In the genomic region with DNA sequence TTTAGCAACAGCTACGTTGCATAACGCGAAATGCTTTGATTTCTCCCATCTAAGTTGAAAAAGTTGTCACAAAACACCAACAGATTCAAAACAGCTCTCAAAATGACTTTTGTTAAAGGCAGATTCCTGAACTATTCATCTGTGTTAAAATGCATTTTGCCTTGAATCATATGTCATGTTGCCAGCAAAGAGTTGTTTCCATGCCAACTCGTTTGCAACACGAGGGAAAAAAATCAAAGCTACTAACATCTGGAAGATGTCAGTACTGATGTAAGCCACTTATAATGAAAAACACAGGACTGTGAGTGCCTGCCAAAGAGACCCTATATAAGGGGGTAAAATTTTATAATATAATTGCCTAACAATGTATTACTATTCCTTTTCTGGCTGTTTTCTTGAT, we compare ENCODE assay signal across 10 cellular contexts.
DNase-seq lines count a peak whose midpoint lies in the region; ATAC-seq and TF ChIP-seq lines count a peak whose summit lies in the region.
"Had no signal": no experiment of that assay in that cellular context is flagged by ENCODE, and none has a peak within 500 bp of the region (broad histone marks: within the 10 kb centered on the region; RNA-seq: fewer than 3 reads in every experiment).

No MANE protein-coding gene starts in this region.

- H3K4me3 Mint-ChIP-seq in endothelial cell (ENCODE audit: unreplicated experiment) = no peak overlapping the region
- H3K4me3 Mint-ChIP-seq in glutamatergic neuron (ENCODE audit: unreplicated experiment) = no peak overlapping the region

- H3K9me3 ChIP-seq in mucosa of rectum (ENCODE audit: control insufficient read depth in 2 of 2, low read length in 2 of 2) (no peaks in the 10 kb centered on the region), upper lobe of right lung (no peaks in the 10 kb centered on the region)
- H3K9me3 ChIP-seq: SJSA1 had no signal

- H3K27me3 Mint-ChIP-seq in endothelial cell (ENCODE audit: unreplicated experiment) (peaks cover 4% of the 10 kb centered on the region), glutamatergic neuron (ENCODE audit: unreplicated experiment) (no peaks in the 10 kb centered on the region)

- H3K27ac ChIP-seq in mucosa of rectum (ENCODE audit: low read depth in 2 of 2, low read length in 2 of 2) (peak overlapping the region; percentile 52 to 64), upper lobe of right lung (peak overlapping the region; percentile 71)
- H3K27ac ChIP-seq: SJSA1 had no signal

- H3K36me3 ChIP-seq in mucosa of rectum (ENCODE audit: control insufficient read depth in 2 of 2, insufficient read depth in 2 of 2, low read length in 2 of 2) (no peaks in the 10 kb centered on the region), upper lobe of right lung (no peaks in the 10 kb centered on the region)
- H3K36me3 ChIP-seq: SJSA1 had no signal

- no peak for TF ChIP-seq CTCF in endothelial cell (IDR thresholded peaks at IDR 0.05; ENCODE audit: unreplicated experiment)
- no peak for TF ChIP-seq CTCF in upper lobe of right lung (IDR thresholded peaks at IDR 0.05)
- no peak for TF ChIP-seq CTCF in glutamatergic neuron (IDR thresholded peaks at IDR 0.05; ENCODE audit: partially characterized antibody, unreplicated experiment)

- DNase-seq in DMS53 (lab: John Stamatoyannopoulos, UW) (peak; percentile 43), DMS53 treated with DMSO at 0.1 percent for 48 hours (lab: John Stamatoyannopoulos, UW; ENCODE audit: unreplicated experiment) (no peak), endothelial cell (ENCODE audit: low spot score) (no peak), upper lobe of right lung (no peak), NCI-H1930 (lab: John Stamatoyannopoulos, UW) (no peak), glutamatergic neuron (no peak)
- no peak for DNase-seq in activated CD8-positive, alpha-beta memory T cell treated with anti-CD3 and anti-CD28 coated beads for 24 hours
- DNase-seq: erythroblast had no signal

- intact Hi-C loops in upper lobe of right lung (cut with DNase I) = no loop called here

- H3K27ac Mint-ChIP-seq in endothelial cell (ENCODE audit: unreplicated experiment) (peak overlapping the region; percentile 96), glutamatergic neuron (ENCODE audit: unreplicated experiment) (no peak overlapping the region)

- peaks cover 18% of the 10 kb centered on the region for H3K4me1 Mint-ChIP-seq in endothelial cell (ENCODE audit: unreplicated experiment)
- no peaks in the 10 kb centered on the region for H3K4me1 Mint-ChIP-seq in glutamatergic neuron (ENCODE audit: low read depth, unreplicated experiment)

- ATAC-seq in upper lobe of right lung = no peak

- H3K36me3 Mint-ChIP-seq in endothelial cell (ENCODE audit: low read depth, unreplicated experiment) (no peaks in the 10 kb centered on the region), glutamatergic neuron (ENCODE audit: unreplicated experiment) (no peaks in the 10 kb centered on the region)

- H3K27me3 ChIP-seq in mucosa of rectum (ENCODE audit: control insufficient read depth in 2 of 2, insufficient read depth in 2 of 2, low read length in 2 of 2) (no peaks in the 10 kb centered on the region), upper lobe of right lung (no peaks in the 10 kb centered on the region)
- H3K27me3 ChIP-seq: SJSA1 had no signal

- H3K9ac ChIP-seq in mucosa of rectum (ENCODE audit: low read depth in 1 of 2, low read length in 2 of 2) = no peak overlapping the region

- H3K4me1 ChIP-seq in mucosa of rectum (ENCODE audit: control insufficient read depth in 2 of 2, insufficient read depth in 2 of 2, low read length in 2 of 2) (no peaks in the 10 kb centered on the region), upper lobe of right lung (peaks cover 5% of the 10 kb centered on the region)
- H3K4me1 ChIP-seq: SJSA1 had no signal

- no peaks in the 10 kb centered on the region for H3K9me3 Mint-ChIP-seq in endothelial cell (ENCODE audit: unreplicated experiment)
- H3K9me3 Mint-ChIP-seq in glutamatergic neuron (ENCODE audit: unreplicated experiment) = no peaks in the 10 kb centered on the region

- H3K4me3 ChIP-seq in mucosa of rectum (ENCODE audit: low read length in 2 of 2) (no peak overlapping the region), upper lobe of right lung (no peak overlapping the region)
- H3K4me3 ChIP-seq: SJSA1 had no signal
